29 cellular contexts compared by ENCODE assay signal in genomic region chr1:75327395-75327794, GRCh38.
"Had no signal": no experiment of that assay in that cellular context is flagged by ENCODE, and none has a peak within 500 bp of the region (broad histone marks: within the 10 kb centered on the region; RNA-seq: fewer than 3 reads in every experiment).

No MANE protein-coding gene starts in this region.

- H3K9me3 ChIP-seq: heart left ventricle, left lung, lower lobe of right lung, ovary, suprapubic skin, thoracic aorta, tibial artery, upper lobe of right lung had no signal

- H3K27ac ChIP-seq: heart left ventricle, left lung, lower lobe of right lung, neural progenitor cell, ovary, suprapubic skin, thoracic aorta, tibial artery, upper lobe of right lung had no signal

- H3K27me3 ChIP-seq: heart left ventricle, left lung, neural progenitor cell, ovary, suprapubic skin, tibial artery, upper lobe of right lung had no signal

- FAIRE-seq: islet of Langerhans, kidney, urothelium cell line had no signal

- ATAC-seq: heart left ventricle; left colon; left lung; lower lobe of right lung; natural killer cell; right cardiac atrium; sciatic nerve; stimulated activated effector memory CD8-positive, alpha-beta T cell treated with anti-CD3 and anti-CD28 coated beads, Interleukin-12 subunit alpha, Interleukin-12 subunit beta, amount 100 ng/mL, for 72 hours; upper lobe of right lung had no signal

- DNase-seq: heart left ventricle; hypothalamus; immature natural killer cell; kidney; left colon; left lung; lower lobe of right lung; mammary epithelial cell; mesenchymal stem cell; naive B cell; natural killer cell; nephron progenitor cell; ovary; retina; right cardiac atrium; stimulated activated CD4-positive, alpha-beta T cell treated with anti-CD3 and anti-CD28 coated beads, Interleukin-2, amount 100 ng/mL, for 24 hours; stimulated activated CD4-positive, alpha-beta T cell treated with anti-CD3 and anti-CD28 coated beads, Interleukin-4, amount 100 ng/mL, for 1 hour; stimulated activated naive CD4-positive, alpha-beta T cell; tibial artery; trophoblast cell; upper lobe of right lung had no signal

- H3K36me3 ChIP-seq: heart left ventricle, left lung, lower lobe of right lung, neural progenitor cell, ovary, suprapubic skin, thoracic aorta, tibial artery, upper lobe of right lung had no signal

- H3K4me3 ChIP-seq: heart left ventricle, left lung, lower lobe of right lung, neural progenitor cell, ovary, smooth muscle cell, suprapubic skin, thoracic aorta, tibial artery, upper lobe of right lung had no signal

- H3K4me1 ChIP-seq: heart left ventricle, left lung, lower lobe of right lung, suprapubic skin, tibial artery, upper lobe of right lung had no signal
